10 cellular contexts compared by ENCODE assay signal in the genomic region with DNA sequence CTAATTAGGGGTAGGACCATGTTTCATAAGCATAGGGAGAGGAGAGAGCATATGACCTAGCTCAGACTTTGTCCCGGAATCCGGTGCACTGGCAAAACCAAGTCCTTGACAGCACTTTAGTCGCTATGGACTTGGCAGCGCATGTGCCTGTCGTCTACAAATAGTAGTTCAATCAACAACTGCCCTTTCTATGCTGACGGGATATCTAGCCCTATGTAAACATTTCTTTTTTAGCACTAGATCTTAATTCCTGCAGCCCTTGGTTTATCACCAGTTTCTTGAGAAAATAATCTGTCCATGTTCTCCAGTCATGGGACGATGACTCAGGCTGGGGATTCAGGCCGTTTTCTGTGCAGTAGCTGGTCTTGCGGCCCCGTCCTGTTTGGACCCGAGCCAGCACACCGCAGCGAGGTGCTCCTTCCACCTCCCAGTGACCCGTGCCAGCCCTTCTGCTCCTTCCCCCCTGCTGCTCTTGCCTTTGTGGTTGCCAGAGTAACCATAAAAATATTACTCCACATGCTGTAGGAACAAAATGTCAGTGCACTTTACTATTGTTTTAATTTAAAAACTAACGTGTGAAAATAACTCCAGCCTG. TPM values are rescaled to one million over a fixed set of nuclear protein-coding genes. Genes with fewer than 3 reads are reported as not detected.
DNase-seq lines count a peak whose midpoint lies in the region; ATAC-seq and TF ChIP-seq lines count a peak whose summit lies in the region.
"Had no signal": no experiment of that assay in that cellular context is flagged by ENCODE, and none has a peak within 500 bp of the region (broad histone marks: within the 10 kb centered on the region; RNA-seq: fewer than 3 reads in every experiment).

No MANE protein-coding gene starts in this region.

- no peak overlapping the region for H3K4me3 Mint-ChIP-seq in CD14-positive monocyte
- H3K4me3 Mint-ChIP-seq: activated CD8-positive, alpha-beta T cell treated with anti-CD3 and anti-CD28 coated beads, Interleukin-2, amount 10 ng/mL, durations not matched to agents 7 days and 5 days had no signal

- intact Hi-C loops in CD14-positive monocyte (cut with micrococcal nuclease) = no loop called here

- H3K4me3 ChIP-seq in endocrine pancreas (ENCODE audit: control insufficient read depth, insufficient read depth, low read length) = peak overlapping the region; percentile 15
- no peak overlapping the region for H3K4me3 ChIP-seq in WERI-Rb-1 (ENCODE audit: low read depth, low read length)

- H3K9ac ChIP-seq in endocrine pancreas (ENCODE audit: control insufficient read depth, insufficient read depth, low read length) = no peak overlapping the region

- DNase-seq in DMS53 treated with DMSO at 0.1 percent for 48 hours (lab: John Stamatoyannopoulos, UW; ENCODE audit: unreplicated experiment) = peak; percentile 52
- peak; percentile 74 for DNase-seq in NCI-H748 (lab: John Stamatoyannopoulos, UW; ENCODE audit: unreplicated experiment)
- peak; percentile 1 for DNase-seq in myocyte (ENCODE audit: low read depth)
- DNase-seq in GM19240 (ENCODE audit: insufficient read length, low spot score) = no peak
- no peak for DNase-seq in WERI-Rb-1
- DNase-seq in CD14-positive monocyte (ENCODE audit: low spot score) = no peak
- DNase-seq: activated CD8-positive, alpha-beta T cell treated with anti-CD3 and anti-CD28 coated beads, Interleukin-2, amount 10 ng/mL, durations not matched to agents 7 days and 5 days had no signal

- H3K4me1 Mint-ChIP-seq in CD14-positive monocyte = no peaks in the 10 kb centered on the region

- H3K9me3 Mint-ChIP-seq in CD14-positive monocyte = peaks cover 0 to 9% (median 5%) of the 10 kb centered on the region in 7 donors

- no peak for ATAC-seq in GM21786 (IDR thresholded peaks at IDR 0.05; ENCODE audit: unreplicated experiment)
- ATAC-seq: activated CD8-positive, alpha-beta T cell treated with anti-CD3 and anti-CD28 coated beads, Interleukin-2, amount 10 ng/mL, durations not matched to agents 7 days and 5 days had no signal

- H3K36me3 Mint-ChIP-seq in CD14-positive monocyte = no peaks in the 10 kb centered on the region

- no peaks in the 10 kb centered on the region for H3K4me1 ChIP-seq in endocrine pancreas (ENCODE audit: control insufficient read depth, insufficient read depth, low read length)

- TF ChIP-seq CTCF in WERI-Rb-1 (IDR thresholded peaks at IDR 0.05; ENCODE audit: low read depth, low read length) (no peak), CD14-positive monocyte (IDR thresholded peaks at IDR 0.05) (no peak)

- no peak overlapping the region for H3K27ac Mint-ChIP-seq in CD14-positive monocyte
- H3K27ac Mint-ChIP-seq: activated CD8-positive, alpha-beta T cell treated with anti-CD3 and anti-CD28 coated beads, Interleukin-2, amount 10 ng/mL, durations not matched to agents 7 days and 5 days had no signal

- H3K36me3 ChIP-seq in endocrine pancreas (ENCODE audit: control insufficient read depth, insufficient read depth, low read length) = no peaks in the 10 kb centered on the region
- H3K36me3 ChIP-seq in WERI-Rb-1 = no peaks in the 10 kb centered on the region

- peaks cover 2 to 4% (median 3%) of the 10 kb centered on the region in 3 donors for H3K27me3 Mint-ChIP-seq in CD14-positive monocyte (ENCODE audit: low read depth in 3 of 3)

- no peak overlapping the region for H3K27ac ChIP-seq in WERI-Rb-1

- no peaks in the 10 kb centered on the region for H3K27me3 ChIP-seq in endocrine pancreas (ENCODE audit: control insufficient read depth, insufficient read depth, low read length)
- no peaks in the 10 kb centered on the region for H3K27me3 ChIP-seq in WERI-Rb-1 (ENCODE audit: insufficient read depth, low read depth, severe bottlenecking)

- H3K9me3 ChIP-seq in endocrine pancreas (ENCODE audit: control insufficient read depth, low read length) (no peaks in the 10 kb centered on the region), WERI-Rb-1 (ENCODE audit: severe bottlenecking) (no peaks in the 10 kb centered on the region)

RNA-seq across cellular contexts. Expression of a gene that starts 8.6 kb away (rescaled TPM):
- not detected in 2 replicates for total RNA-seq in myocyte
- polyA plus RNA-seq in myocyte (2012) = not detected
- not detected for polyA plus RNA-seq in CD14-positive monocyte
- total RNA-seq: activated CD8-positive, alpha-beta T cell treated with anti-CD3 and anti-CD28 coated beads, Interleukin-2, amount 10 ng/mL, durations not matched to agents 7 days and 5 days had no signal
- polyA plus RNA-seq: keratinocyte had no signal

RNA-seq across cellular contexts. Expression of a gene that starts 29.1 kb away (rescaled TPM):
- 0.16 TPM in 1 of 2 replicates, not detected in the other for total RNA-seq in myocyte
- 0.04 TPM for polyA plus RNA-seq in myocyte (2012)
- not detected for polyA plus RNA-seq in CD14-positive monocyte
- total RNA-seq: activated CD8-positive, alpha-beta T cell treated with anti-CD3 and anti-CD28 coated beads, Interleukin-2, amount 10 ng/mL, durations not matched to agents 7 days and 5 days had no signal

Comparison
In these comparisons a context has a peak if more than half of its experiments do, and no peak if none do; other contexts are left out.
1. DNase-seq: peak in DMS53 treated with DMSO at 0.1 percent for 48 hours (single experiment), NCI-H748 (single experiment) and myocyte (single experiment); none in GM19240 (single experiment), WERI-Rb-1 (single experiment) and CD14-positive monocyte (single experiment).